21 cellular contexts compared by ENCODE assay signal in the genomic region with DNA sequence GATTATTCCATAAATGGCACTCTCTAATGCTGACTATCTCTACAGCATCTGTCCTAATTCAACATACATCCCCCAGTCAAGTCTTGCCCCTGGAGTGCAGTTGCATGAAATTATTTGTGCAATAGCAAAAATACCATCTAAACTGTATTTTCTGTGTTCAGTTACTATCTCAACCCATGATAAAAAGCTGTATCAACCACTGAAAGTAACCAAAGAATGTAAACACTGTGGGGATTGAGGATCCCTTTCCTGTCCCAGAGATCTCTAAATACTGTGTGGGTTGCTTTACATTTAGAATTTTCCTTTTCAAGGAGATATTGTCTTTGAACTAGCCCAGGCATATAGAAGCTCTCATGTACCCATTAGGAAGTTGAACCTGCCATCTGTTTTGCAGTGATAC. TPM values are rescaled to one million over a fixed set of nuclear protein-coding genes. Genes with fewer than 3 reads are reported as not detected.
"Had no signal": no experiment of that assay in that cellular context is flagged by ENCODE, and none has a peak within 500 bp of the region (broad histone marks: within the 10 kb centered on the region; RNA-seq: fewer than 3 reads in every experiment).

No MANE protein-coding gene starts in this region.

- H3K4me3 Mint-ChIP-seq: activated naive CD4-positive, alpha-beta T cell treated with anti-CD3 and anti-CD28 coated beads, Interleukin-2, amount 10 ng/mL, durations not matched to agents 7 days and 5 days; activated T-helper 17 cell treated with anti-CD3 and anti-CD28 coated beads, Interleukin-2, amount 50 U/mL, for 72 hours; naive thymus-derived CD8-positive, alpha-beta T cell; stimulated activated memory B cell treated with anti-CD40 and anti-IgM and Interleukin-4, amounts not matched to agents 10 μg/mL and 1 μg/mL and 100 μg/mL, for 72 hours; T-cell had no signal

- H3K9me3 ChIP-seq: pancreas, SK-N-SH had no signal

- H3K27ac Mint-ChIP-seq: activated naive CD4-positive, alpha-beta T cell treated with anti-CD3 and anti-CD28 coated beads, Interleukin-2, amount 10 ng/mL, durations not matched to agents 7 days and 5 days; naive thymus-derived CD8-positive, alpha-beta T cell; stimulated activated memory B cell treated with anti-CD40 and anti-IgM and Interleukin-4, amounts not matched to agents 10 μg/mL and 1 μg/mL and 100 μg/mL, for 72 hours; T-cell had no signal

- H3K27me3 ChIP-seq: heart right ventricle, pancreas had no signal

- FAIRE-seq: endothelial cell of umbilical vein, frontal cortex, islet of Langerhans, pancreas had no signal

- H3K27me3 Mint-ChIP-seq: activated naive CD4-positive, alpha-beta T cell treated with anti-CD3 and anti-CD28 coated beads, Interleukin-2, amount 10 ng/mL, durations not matched to agents 7 days and 5 days; activated T-helper 17 cell treated with anti-CD3 and anti-CD28 coated beads, Interleukin-2, amount 50 U/mL, for 72 hours; naive thymus-derived CD8-positive, alpha-beta T cell; stimulated activated memory B cell treated with anti-CD40 and anti-IgM and Interleukin-4, amounts not matched to agents 10 μg/mL and 1 μg/mL and 100 μg/mL, for 72 hours; T-cell had no signal

- ATAC-seq: activated T-helper 17 cell treated with anti-CD3 and anti-CD28 coated beads, Interleukin-2, amount 50 U/mL, for 72 hours; left colon; naive thymus-derived CD8-positive, alpha-beta T cell; stimulated activated memory B cell treated with anti-CD40 and anti-IgM and Interleukin-4, amounts not matched to agents 10 μg/mL and 1 μg/mL and 100 μg/mL, for 72 hours; T-cell had no signal

- DNase-seq: activated naive CD4-positive, alpha-beta T cell treated with anti-CD3 and anti-CD28 coated beads, Interleukin-2, amount 10 ng/mL, durations not matched to agents 7 days and 5 days; activated T-cell treated with anti-CD3 and anti-CD28 coated beads for 4 hours; amniotic stem cell; caudate nucleus; cortex of kidney; effector CD4-positive, alpha-beta T cell; heart right ventricle; left colon; naive thymus-derived CD8-positive, alpha-beta T cell; pancreas; SK-N-SH; stimulated activated CD4-positive, alpha-beta T cell treated with anti-CD3 and anti-CD28 coated beads, Interleukin-2, amount 100 ng/mL, for 48 hours; substantia nigra; T-cell; T-helper 9 cell; trophoblast cell had no signal

- H3K4me1 ChIP-seq: pancreas had no signal

- H3K4me2 ChIP-seq: SK-N-SH had no signal

- H3K27ac ChIP-seq: pancreas had no signal

- H3K9ac ChIP-seq: SK-N-SH had no signal

- H3K4me3 ChIP-seq: heart right ventricle, pancreas had no signal

- H3K4me1 Mint-ChIP-seq: activated naive CD4-positive, alpha-beta T cell treated with anti-CD3 and anti-CD28 coated beads, Interleukin-2, amount 10 ng/mL, durations not matched to agents 7 days and 5 days; naive thymus-derived CD8-positive, alpha-beta T cell; T-cell had no signal

RNA-seq across cellular contexts. Expression of gene DGKI, which starts 23.9 kb away (rescaled TPM):
- total RNA-seq: naive thymus-derived CD8-positive, alpha-beta T cell; T-cell had no signal
